Comparison of ENCODE assay signal across 17 cellular contexts in the genomic region with DNA sequence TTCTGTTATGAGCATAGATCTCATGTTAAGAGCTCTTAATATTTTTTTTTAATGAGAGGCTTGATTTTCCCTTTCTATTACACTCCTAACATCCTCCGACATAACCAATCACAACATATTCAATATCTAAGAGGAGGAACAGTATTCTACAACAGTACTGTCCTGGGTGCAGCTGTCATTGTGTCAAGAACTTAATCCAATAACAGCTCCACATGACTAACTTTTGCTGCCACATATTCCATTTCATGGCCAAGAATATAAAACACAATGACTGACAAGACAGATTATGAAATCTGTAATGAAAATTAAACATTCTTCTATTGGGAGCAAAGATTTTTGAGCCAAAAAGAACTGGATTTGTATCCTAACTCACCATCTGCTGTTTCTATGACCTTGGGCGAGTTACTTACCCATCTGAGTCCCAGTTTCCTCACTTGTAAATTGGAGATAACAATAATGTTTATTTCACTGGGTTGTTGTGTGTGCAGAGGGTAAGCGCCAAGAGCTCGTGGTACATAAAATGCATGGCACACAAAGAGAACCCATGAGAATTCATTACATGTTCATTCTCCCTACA.
DNase-seq lines count a peak whose midpoint lies in the region; ATAC-seq and TF ChIP-seq lines count a peak whose summit lies in the region.
"Had no signal": no experiment of that assay in that cellular context is flagged by ENCODE, and none has a peak within 500 bp of the region (broad histone marks: within the 10 kb centered on the region; RNA-seq: fewer than 3 reads in every experiment).

No MANE protein-coding gene starts in this region.

- peaks cover 3% of the 10 kb centered on the region for H3K27me3 Mint-ChIP-seq in activated CD8-positive, alpha-beta T cell treated with anti-CD3 and anti-CD28 coated beads for 36 hours
- H3K27me3 Mint-ChIP-seq in nephron progenitor cell (ENCODE audit: low read depth, poor library complexity) = no peaks in the 10 kb centered on the region
- H3K27me3 Mint-ChIP-seq: CD4-positive, CD25-positive, alpha-beta regulatory T cell had no signal

- DNase-seq in Right ventricle myocardium inferior (ENCODE audit: missing footprints) = no peak
- DNase-seq in cardiac septum (ENCODE audit: low spot score) = no peak
- no peak for DNase-seq in heart left ventricle
- DNase-seq in myocyte (ENCODE audit: low read depth) = peak; percentile 65
- DNase-seq in activated CD8-positive, alpha-beta T cell treated with anti-CD3 and anti-CD28 coated beads for 36 hours = no peak
- DNase-seq in stimulated activated CD4-positive, alpha-beta T cell treated with anti-CD3 and anti-CD28 coated beads, Interleukin-4, amount 100 ng/mL, for 24 hours = no peak
- DNase-seq in HT-29 (ENCODE audit: low spot score) = no peak
- DNase-seq in nephron progenitor cell = no peak
- DNase-seq: ACHN; Calu3; CD4-positive, CD25-positive, alpha-beta regulatory T cell; DMS 273 treated with DMSO at 0.1 percent for 48 hours; HCEC 1CT; HFFc6 had no signal

- no peak overlapping the region for H3K4me3 Mint-ChIP-seq in activated CD8-positive, alpha-beta T cell treated with anti-CD3 and anti-CD28 coated beads for 36 hours
- H3K4me3 Mint-ChIP-seq in nephron progenitor cell = no peak overlapping the region
- H3K4me3 Mint-ChIP-seq: CD4-positive, CD25-positive, alpha-beta regulatory T cell; HFFc6 had no signal

- ATAC-seq in Right ventricle myocardium inferior = peak; percentile 75
- peak in 3 of 4 donors; percentile 34 to 58 (median 50) for ATAC-seq in heart left ventricle
- ATAC-seq in activated CD8-positive, alpha-beta T cell treated with anti-CD3 and anti-CD28 coated beads for 36 hours = no peak
- ATAC-seq: HepG2 had no signal

- H3K27ac Mint-ChIP-seq in activated CD8-positive, alpha-beta T cell treated with anti-CD3 and anti-CD28 coated beads for 36 hours = no peak overlapping the region
- no peak overlapping the region for H3K27ac Mint-ChIP-seq in nephron progenitor cell
- H3K27ac Mint-ChIP-seq: HFFc6 had no signal

- no peak overlapping the region for H3K4me3 ChIP-seq in heart left ventricle
- H3K4me3 ChIP-seq: BLaER1 treated with 17β-estradiol and CSF1 and Interleukin-3, amounts not matched to agents 10 nM and 100 nM had no signal

- peak overlapping the region in 4 of 12 donors; percentile 8 to 58 (median 42) for H3K27ac ChIP-seq in heart left ventricle
- H3K27ac ChIP-seq: 22Rv1; BLaER1 treated with 17β-estradiol and CSF1 and Interleukin-3, amounts not matched to agents 10 nM and 100 nM had no signal

- POLR2A ChIA-PET in activated CD8-positive, alpha-beta T cell treated with anti-CD3 and anti-CD28 coated beads for 36 hours (lab: Charles Lee) = interaction anchor here (0.7 kb wide), 1 partner anchor 197 kb away, joined by 3 read pairs; no protein-coding TSS in a partner anchor

- TF ChIP-seq CTCF in heart left ventricle (IDR thresholded peaks at IDR 0.05) = no peak
- TF ChIP-seq CTCF in activated CD8-positive, alpha-beta T cell treated with anti-CD3 and anti-CD28 coated beads for 36 hours (IDR thresholded peaks at IDR 0.05) = no peak
- TF ChIP-seq CTCF in nephron progenitor cell (IDR thresholded peaks at IDR 0.05) = no peak

- no peaks in the 10 kb centered on the region for H3K36me3 ChIP-seq in heart left ventricle
- H3K36me3 ChIP-seq: BLaER1 treated with 17β-estradiol and CSF1 and Interleukin-3, amounts not matched to agents 10 nM and 100 nM had no signal

- WGBS in heart left ventricle, 4 donors = 85 to 94% (median 87%) methylated on average over 4 of the region's 4 CpGs

- no peaks in the 10 kb centered on the region for H3K27me3 ChIP-seq in heart left ventricle
- H3K27me3 ChIP-seq: BLaER1 treated with 17β-estradiol and CSF1 and Interleukin-3, amounts not matched to agents 10 nM and 100 nM had no signal

- TF ChIP-seq POLR2A in heart left ventricle (IDR thresholded peaks at IDR 0.05) = no peak

- intact Hi-C loops in Right ventricle myocardium inferior (cut with DNase I) = no loop called here
- intact Hi-C loops in cardiac septum (cut with DNase I) = no loop called here
- intact Hi-C loops in heart left ventricle (cut with DNase I) = no loop called here
- intact Hi-C loops in activated CD8-positive, alpha-beta T cell treated with anti-CD3 and anti-CD28 coated beads for 36 hours (cut with micrococcal nuclease) = no loop called here

- H3K9me3 ChIP-seq in heart left ventricle = peaks cover 0 to 19% (median 7%) of the 10 kb centered on the region in 12 donors

- CTCF ChIA-PET in activated CD8-positive, alpha-beta T cell treated with anti-CD3 and anti-CD28 coated beads for 36 hours (lab: Charles Lee) = no interaction called here

- no peaks in the 10 kb centered on the region for H3K36me3 Mint-ChIP-seq in activated CD8-positive, alpha-beta T cell treated with anti-CD3 and anti-CD28 coated beads for 36 hours (ENCODE audit: low read depth)
- H3K36me3 Mint-ChIP-seq in nephron progenitor cell (ENCODE audit: low read depth) = peaks cover 23% of the 10 kb centered on the region
- H3K36me3 Mint-ChIP-seq: CD4-positive, CD25-positive, alpha-beta regulatory T cell had no signal

- H3K4me1 ChIP-seq in heart left ventricle = peaks cover 0 to 23% (median 0%) of the 10 kb centered on the region in 12 donors
- H3K4me1 ChIP-seq: BLaER1 treated with 17β-estradiol and CSF1 and Interleukin-3, amounts not matched to agents 10 nM and 100 nM had no signal

- H3K9me3 Mint-ChIP-seq in activated CD8-positive, alpha-beta T cell treated with anti-CD3 and anti-CD28 coated beads for 36 hours = no peaks in the 10 kb centered on the region
- peaks cover 34% of the 10 kb centered on the region for H3K9me3 Mint-ChIP-seq in nephron progenitor cell

- no peaks in the 10 kb centered on the region for H3K4me1 Mint-ChIP-seq in activated CD8-positive, alpha-beta T cell treated with anti-CD3 and anti-CD28 coated beads for 36 hours (ENCODE audit: low read depth)
- peaks cover 13% of the 10 kb centered on the region for H3K4me1 Mint-ChIP-seq in nephron progenitor cell
- H3K4me1 Mint-ChIP-seq: CD4-positive, CD25-positive, alpha-beta regulatory T cell had no signal
